8 cellular contexts compared by ENCODE assay signal in genomic region chr9:37464006-37464405, GRCh38. TPM values are rescaled to one million over a fixed set of nuclear protein-coding genes. Genes with fewer than 3 reads are reported as not detected.
DNase-seq lines count a peak whose midpoint lies in the region; ATAC-seq and TF ChIP-seq lines count a peak whose summit lies in the region.

No MANE protein-coding gene starts in this region.

- H3K4me1 Mint-ChIP-seq in chondrocyte (ENCODE audit: low read depth) (peaks cover 36% of the 10 kb centered on the region), naive B cell (peaks cover 24 to 52% (median 50%) of the 10 kb centered on the region in 3 donors)

- peak overlapping the region; percentile 89 for H3K27ac ChIP-seq in KOPT-K1 (ENCODE audit: low read depth, low read length, poor library complexity, severe bottlenecking)

- H3K4me3 ChIP-seq in AG09309 (ENCODE audit: control insufficient read depth, low read depth, low read length) = peak overlapping the region; percentile 71

- H3K9me3 Mint-ChIP-seq in chondrocyte (ENCODE audit: low read depth) (no peaks in the 10 kb centered on the region), naive B cell (no peaks in the 10 kb centered on the region)

- H3K36me3 ChIP-seq in KOPT-K1 (ENCODE audit: insufficient read depth, low read length) = 0 out of 2 replicates have a peak, but pooled peaks cover 9% of the 10 kb centered on the region

- H3K27me3 Mint-ChIP-seq in chondrocyte (ENCODE audit: low read depth) = no peaks in the 10 kb centered on the region
- no peaks in the 10 kb centered on the region for H3K27me3 Mint-ChIP-seq in naive B cell

- DNase-seq in AG09309 (ENCODE audit: low read depth) = no peak
- DNase-seq in chondrocyte (ENCODE audit: low spot score) = no peak
- no peak for DNase-seq in naive B cell
- DNase-seq in COLO668 (lab: John Stamatoyannopoulos, UW; ENCODE audit: unreplicated experiment) = no peak
- DNase-seq in activated CD4-positive, alpha-beta T cell treated with anti-CD3 and anti-CD28 coated beads for 48 hours = no peak

- H3K4me3 Mint-ChIP-seq in chondrocyte (ENCODE audit: unreplicated experiment) (peak overlapping the region; percentile 94), naive B cell (peak overlapping the region; percentile 87 to 98 (median 96))

- TF ChIP-seq CTCF in AG09309 (IDR thresholded peaks at IDR 0.05; ENCODE audit: control insufficient read depth, insufficient read depth, low read depth, low read length, missing control alignments) (no peak), chondrocyte (IDR thresholded peaks at IDR 0.05) (no peak)

- H3K36me3 Mint-ChIP-seq in chondrocyte (ENCODE audit: low read depth) = no peaks in the 10 kb centered on the region
- no peaks in the 10 kb centered on the region for H3K36me3 Mint-ChIP-seq in naive B cell

- H3K27ac Mint-ChIP-seq in chondrocyte (ENCODE audit: unreplicated experiment) = peak overlapping the region; percentile 99
- H3K27ac Mint-ChIP-seq in naive B cell = peak overlapping the region; percentile 99

- ATAC-seq in naive B cell (ENCODE audit: low read depth in 2 of 2) = no peak
- ATAC-seq in GM18907 (IDR thresholded peaks at IDR 0.05; ENCODE audit: unreplicated experiment) = no peak
- no peak for ATAC-seq in GM19452 (IDR thresholded peaks at IDR 0.05; ENCODE audit: unreplicated experiment)

- no peaks in the 10 kb centered on the region for H3K9me3 ChIP-seq in KOPT-K1 (ENCODE audit: insufficient read depth, low read length, poor library complexity, severe bottlenecking)

RNA-seq across cellular contexts. Expression of gene ZBTB5, which starts 1.2 kb away (rescaled TPM):
- total RNA-seq in chondrocyte = 14.1 to 15.3 TPM (median 14.5 TPM) in 3 replicates
- 1 to 10 TPM; 1.1 to 2.8 (median 1.8) TPM for polyA plus RNA-seq in naive B cell (ENCODE audit: low read depth in 6 of 6)

RNA-seq across cellular contexts. Expression of gene POLR1E, which starts 21.7 kb away (rescaled TPM):
- 12.7 to 13.9 TPM (median 13.7 TPM) in 3 replicates for total RNA-seq in chondrocyte
- polyA plus RNA-seq in naive B cell (ENCODE audit: low read depth in 6 of 6) = 10 to 100 TPM in 3 of 6 donors, 1 to 10 TPM in 3; 5.5 to 15.8 (median 10.4) TPM

RNA-seq across cellular contexts. Expression of gene GRHPR, which starts 41.5 kb away (rescaled TPM):
- total RNA-seq in chondrocyte = 84.3 to 101 TPM (median 86.3 TPM) in 3 replicates
- 100 to 1,000 TPM in 5 of 6 donors, 10 to 100 TPM in 1; 90.5 to 185 (median 126) TPM for polyA plus RNA-seq in naive B cell (ENCODE audit: low read depth in 6 of 6)
